15 cellular contexts compared by ENCODE assay signal in genomic region chr1:162568802-162569201, GRCh38.
"Had no signal": no experiment of that assay in that cellular context is flagged by ENCODE, and none has a peak within 500 bp of the region (broad histone marks: within the 10 kb centered on the region; RNA-seq: fewer than 3 reads in every experiment).

No MANE protein-coding gene starts in this region.

- H3K27ac Mint-ChIP-seq: activated T-helper 2 cell treated with anti-CD3 and anti-CD28 coated beads, Interferon-gamma antibody, Interleukin-2, Interleukin-4, amounts not matched to agents 10 μg/mL and 5 μg/mL and 100 μg/mL, durations not matched to agents 14 hours and 24 hours and 36 hours; effector memory CD8-positive, alpha-beta T cell; memory B cell; T-helper 17 cell had no signal

- H3K4me3 ChIP-seq: adrenal gland, left lung, ovary, thyroid gland, vagina had no signal

- H3K4me1 Mint-ChIP-seq: neural crest cell had no signal

- H3K4me3 Mint-ChIP-seq: effector memory CD8-positive, alpha-beta T cell; memory B cell; neural crest cell; T-helper 17 cell had no signal

- ATAC-seq: activated CD4-positive, CD25-positive, alpha-beta regulatory T cell treated with anti-CD3 and anti-CD28 coated beads, Interleukin-2, amount 50 U/mL, for 24 hours; effector memory CD8-positive, alpha-beta T cell; left lung; T-helper 17 cell had no signal

- DNase-seq: activated naive CD4-positive, alpha-beta T cell treated with anti-CD3 and anti-CD28 coated beads, Interleukin-2, amount 50 U/mL, for 16 hours; adrenal gland; central memory CD4-positive, alpha-beta T cell; effector memory CD8-positive, alpha-beta T cell; left lung; ovary; retina; T-helper 17 cell; thyroid gland had no signal

- H3K9me3 Mint-ChIP-seq: activated T-helper 2 cell treated with anti-CD3 and anti-CD28 coated beads, Interferon-gamma antibody, Interleukin-2, Interleukin-4, amounts not matched to agents 10 μg/mL and 5 μg/mL and 100 μg/mL, durations not matched to agents 14 hours and 24 hours and 36 hours; effector memory CD8-positive, alpha-beta T cell; memory B cell; neural crest cell had no signal

- H3K27ac ChIP-seq: adrenal gland, ovary, thyroid gland, vagina had no signal

- H3K27me3 Mint-ChIP-seq: effector memory CD8-positive, alpha-beta T cell; memory B cell; T-helper 17 cell had no signal

- H3K4me1 ChIP-seq: thyroid gland had no signal

- FAIRE-seq: islet of Langerhans had no signal

- H3K36me3 ChIP-seq: ovary had no signal

- H3K27me3 ChIP-seq: adrenal gland, left lung, ovary, thyroid gland, vagina had no signal

- H3K9me3 ChIP-seq: adrenal gland, left lung, ovary, thyroid gland, vagina had no signal
